In the genomic region with DNA sequence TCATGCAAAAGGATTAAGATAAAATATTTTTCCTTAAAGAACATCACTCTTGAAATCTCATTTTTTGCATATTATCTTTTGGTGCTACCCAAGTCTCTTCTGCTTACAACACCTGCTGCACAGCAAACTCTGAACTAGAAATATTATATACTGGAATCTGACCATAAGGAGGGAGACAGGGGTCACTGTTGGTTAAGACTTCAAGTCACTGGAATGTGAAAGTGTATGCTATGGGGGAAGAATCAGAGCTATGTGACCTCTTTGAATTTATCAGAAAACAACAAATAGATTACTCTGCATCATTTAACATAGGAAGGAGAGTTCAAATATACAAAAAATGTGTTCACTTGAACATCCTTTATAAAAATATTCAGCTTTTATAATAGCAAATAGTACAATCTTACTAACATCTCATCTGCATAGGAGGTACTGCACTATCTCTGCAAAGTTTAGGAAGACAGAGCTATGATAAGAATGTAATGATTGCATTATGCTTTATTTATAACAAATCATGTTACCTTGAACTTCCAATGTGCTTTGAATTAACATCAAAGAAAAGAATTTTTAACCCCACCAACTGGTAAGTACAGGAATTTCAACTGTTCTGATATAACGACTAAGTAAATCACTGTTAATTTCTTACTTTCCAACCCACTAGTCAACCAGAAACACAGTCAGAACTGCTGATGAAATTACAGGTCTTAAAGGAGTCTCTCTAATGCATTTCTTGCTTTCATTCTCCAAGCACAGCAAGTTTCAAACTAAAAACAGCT, we compare ENCODE assay signal across 9 cellular contexts.
DNase-seq lines count a peak whose midpoint lies in the region; ATAC-seq, FAIRE-seq and TF ChIP-seq lines count a peak whose summit lies in the region.
"Had no signal": no experiment of that assay in that cellular context is flagged by ENCODE, and none has a peak within 500 bp of the region (broad histone marks: within the 10 kb centered on the region; RNA-seq: fewer than 3 reads in every experiment).

No MANE protein-coding gene starts in this region.

- no peaks in the 10 kb centered on the region for H3K27me3 ChIP-seq in cardiac muscle cell
- no peaks in the 10 kb centered on the region for H3K27me3 ChIP-seq in right cardiac atrium (ENCODE audit: control insufficient read depth, insufficient read depth)
- no peaks in the 10 kb centered on the region for H3K27me3 ChIP-seq in transverse colon
- H3K27me3 ChIP-seq in testis = no peaks in the 10 kb centered on the region

- no peaks in the 10 kb centered on the region for H3K9me3 ChIP-seq in cardiac muscle cell (ENCODE audit: low read depth)
- H3K9me3 ChIP-seq in right cardiac atrium (ENCODE audit: control insufficient read depth, low read length) = no peaks in the 10 kb centered on the region
- no peaks in the 10 kb centered on the region for H3K9me3 ChIP-seq in transverse colon
- no peaks in the 10 kb centered on the region for H3K9me3 ChIP-seq in testis

- FAIRE-seq in RCC 7860 (lab: Jason Lieb, UNC) = peak; percentile 12

- TF ChIP-seq EP300 in transverse colon (IDR thresholded peaks at IDR 0.05; ENCODE audit: low read depth) = no peak

- in situ Hi-C loops in transverse colon (cut with MboI; ENCODE audit: low pct_ligation_motif_present in 1 of 4, low pct_unique_long_range_greater_than_20kb in 1 of 4, low sequenced_read_pairs in 3 of 4) = no loop called here

- TF ChIP-seq CTCF in cardiac muscle cell (IDR thresholded peaks at IDR 0.05; ENCODE audit: low read depth, low read length) = peak; percentile 27
- no peak for TF ChIP-seq CTCF in transverse colon (IDR thresholded peaks at IDR 0.05)
- no peak for TF ChIP-seq CTCF in testis (IDR thresholded peaks at IDR 0.05)

- no peak for ATAC-seq in right cardiac atrium
- peak; percentile 53 for ATAC-seq in HG02840 (IDR thresholded peaks at IDR 0.05; ENCODE audit: low FRiP score, unreplicated experiment)
- ATAC-seq in stimulated activated naive CD8-positive, alpha-beta T cell treated with anti-CD3 and anti-CD28 coated beads, Interleukin-15, amount 100 ng/mL, for 72 hours = peak; percentile 60

- DNase-seq in cardiac muscle cell (ENCODE audit: low read depth in 1 of 2, low spot score in 1 of 2) = peak; percentile 16 to 21
- DNase-seq in right cardiac atrium = no peak
- DNase-seq in RCC 7860 (ENCODE audit: low spot score) = peak; percentile 13
- DNase-seq in stimulated activated naive CD8-positive, alpha-beta T cell treated with anti-CD3 and anti-CD28 coated beads, Interleukin-15, amount 100 ng/mL, for 72 hours = no peak
- no peak for DNase-seq in activated CD8-positive, alpha-beta memory T cell treated with anti-CD3 and anti-CD28 coated beads, Interleukin-2, amount 50 U/mL, for 4 hours
- DNase-seq in transverse colon = no peak
- DNase-seq in testis = no peak

- H3K27me3 Mint-ChIP-seq in stimulated activated naive CD8-positive, alpha-beta T cell treated with anti-CD3 and anti-CD28 coated beads, Interleukin-15, amount 100 ng/mL, for 72 hours = no peaks in the 10 kb centered on the region
- H3K27me3 Mint-ChIP-seq: B cell had no signal

- TF ChIP-seq POLR2A in transverse colon (IDR thresholded peaks at IDR 0.05) (no peak), testis (IDR thresholded peaks at IDR 0.05) (no peak)

- no peaks in the 10 kb centered on the region for H3K9me3 Mint-ChIP-seq in stimulated activated naive CD8-positive, alpha-beta T cell treated with anti-CD3 and anti-CD28 coated beads, Interleukin-15, amount 100 ng/mL, for 72 hours

- peaks cover 45% of the 10 kb centered on the region for H3K4me1 Mint-ChIP-seq in stimulated activated naive CD8-positive, alpha-beta T cell treated with anti-CD3 and anti-CD28 coated beads, Interleukin-15, amount 100 ng/mL, for 72 hours

- H3K36me3 ChIP-seq in cardiac muscle cell = peaks cover 4% of the 10 kb centered on the region
- no peaks in the 10 kb centered on the region for H3K36me3 ChIP-seq in transverse colon
- no peaks in the 10 kb centered on the region for H3K36me3 ChIP-seq in testis (ENCODE audit: low read depth, missing control alignments)

- H3K4me1 ChIP-seq in cardiac muscle cell (ENCODE audit: low read depth) (no peaks in the 10 kb centered on the region), right cardiac atrium (ENCODE audit: control insufficient read depth, insufficient read depth, low read length) (no peaks in the 10 kb centered on the region), transverse colon (peaks cover 0 to 11% (median 3%) of the 10 kb centered on the region in 4 donors), testis (no peaks in the 10 kb centered on the region)

- no peak overlapping the region for H3K27ac ChIP-seq in cardiac muscle cell
- H3K27ac ChIP-seq in right cardiac atrium (ENCODE audit: low read length) = no peak overlapping the region
- no peak overlapping the region for H3K27ac ChIP-seq in transverse colon
- H3K27ac ChIP-seq in testis = no peak overlapping the region

- peak overlapping the region; percentile 19 to 74 for H3K27ac Mint-ChIP-seq in stimulated activated naive CD8-positive, alpha-beta T cell treated with anti-CD3 and anti-CD28 coated beads, Interleukin-15, amount 100 ng/mL, for 72 hours
- H3K27ac Mint-ChIP-seq: B cell had no signal

- 58% methylated on average over 1 of the region's 1 CpG for WGBS in right cardiac atrium
- WGBS in transverse colon (ENCODE audit: low coverage in 1 of 2), 2 donors = 46 to 47% methylated on average over 1 of the region's 1 CpG
- WGBS in testis, 2 donors = 35 to 50% methylated on average over 1 of the region's 1 CpG

- H3K4me3 Mint-ChIP-seq in stimulated activated naive CD8-positive, alpha-beta T cell treated with anti-CD3 and anti-CD28 coated beads, Interleukin-15, amount 100 ng/mL, for 72 hours = no peak overlapping the region
- H3K4me3 Mint-ChIP-seq: B cell had no signal

- intact Hi-C loops in right cardiac atrium (cut with DNase I) = no loop called here
- intact Hi-C loops in transverse colon (cut with DNase I; ENCODE audit: low total_unique reads) = no loop called here
- intact Hi-C loops in testis (cut with DNase I; ENCODE audit: low total_unique reads) = no loop called here

- H3K4me3 ChIP-seq in cardiac muscle cell (no peak overlapping the region), right cardiac atrium (ENCODE audit: low read length) (no peak overlapping the region), transverse colon (no peak overlapping the region), testis (no peak overlapping the region)

Comparison
In these comparisons a context has a peak if more than half of its experiments do, and no peak if none do; other contexts are left out.
1. DNase-seq: peak in cardiac muscle cell (2 of 2) and RCC 7860 (single experiment); none in right cardiac atrium (0 of 3), stimulated activated naive CD8-positive, alpha-beta T cell treated with anti-CD3 and anti-CD28 coated beads, Interleukin-15, amount 100 ng/mL, for 72 hours (0 of 2), activated CD8-positive, alpha-beta memory T cell treated with anti-CD3 and anti-CD28 coated beads, Interleukin-2, amount 50 U/mL, for 4 hours (single experiment), transverse colon (single experiment) and testis (single experiment).
2. ATAC-seq: peak in HG02840 (single experiment) and stimulated activated naive CD8-positive, alpha-beta T cell treated with anti-CD3 and anti-CD28 coated beads, Interleukin-15, amount 100 ng/mL, for 72 hours (single experiment); none in right cardiac atrium (0 of 2).